ENCODE assay signal across 1 cellular context in the genomic region with DNA sequence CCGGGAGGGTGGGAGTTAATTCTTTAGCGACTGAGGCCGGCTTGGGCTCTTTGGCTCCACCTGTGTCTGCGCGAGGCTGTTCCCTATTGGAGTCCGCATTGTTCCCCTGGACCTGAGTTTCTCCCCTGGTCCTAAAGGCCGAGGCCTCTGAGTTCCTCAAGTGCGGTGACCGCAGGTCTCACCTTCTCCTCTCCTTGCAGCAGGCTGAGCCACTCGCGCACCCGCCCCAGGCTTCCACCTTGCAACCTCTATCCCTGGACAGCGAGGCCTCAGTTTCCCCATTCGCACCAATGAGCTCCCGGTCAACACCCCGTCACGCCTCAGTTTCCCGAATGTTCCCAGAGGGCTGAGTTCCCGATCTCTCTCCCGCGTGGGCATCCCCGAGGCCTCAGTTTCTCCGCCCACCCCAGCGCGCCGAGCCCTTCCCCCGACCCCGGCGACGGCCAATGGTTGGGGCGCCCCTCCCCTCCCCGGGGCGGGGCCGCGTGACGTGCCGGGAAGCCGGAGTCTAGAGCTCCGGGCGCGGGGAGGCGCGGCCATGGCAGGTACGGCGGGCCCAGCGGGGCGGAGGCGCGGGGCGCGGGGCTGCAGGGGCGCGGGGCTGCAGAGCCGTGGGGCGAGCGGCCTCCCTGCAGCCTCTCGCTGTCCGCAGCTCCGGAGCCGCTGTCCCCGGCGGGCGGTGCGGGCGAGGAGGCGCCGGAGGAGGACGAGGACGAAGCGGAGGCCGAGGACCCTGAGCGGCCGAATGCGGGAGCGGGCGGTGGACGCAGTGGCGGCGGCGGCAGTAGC.
TF ChIP-seq lines count a peak whose summit lies in the region.

A gene with protein sequence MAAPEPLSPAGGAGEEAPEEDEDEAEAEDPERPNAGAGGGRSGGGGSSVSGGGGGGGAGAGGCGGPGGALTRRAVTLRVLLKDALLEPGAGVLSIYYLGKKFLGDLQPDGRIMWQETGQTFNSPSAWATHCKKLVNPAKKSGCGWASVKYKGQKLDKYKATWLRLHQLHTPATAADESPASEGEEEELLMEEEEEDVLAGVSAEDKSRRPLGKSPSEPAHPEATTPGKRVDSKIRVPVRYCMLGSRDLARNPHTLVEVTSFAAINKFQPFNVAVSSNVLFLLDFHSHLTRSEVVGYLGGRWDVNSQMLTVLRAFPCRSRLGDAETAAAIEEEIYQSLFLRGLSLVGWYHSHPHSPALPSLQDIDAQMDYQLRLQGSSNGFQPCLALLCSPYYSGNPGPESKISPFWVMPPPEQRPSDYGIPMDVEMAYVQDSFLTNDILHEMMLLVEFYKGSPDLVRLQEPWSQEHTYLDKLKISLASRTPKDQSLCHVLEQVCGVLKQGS (plus strand): TSS at position 507 of the 789 bp plus-strand sequence. CDS start 32 bp downstream, at position 539.

TF ChIP-seq in HepG2, 621 proteins besides CTCF, POLR2A, EP300 and RAD21 (continued from another document):
- TF ChIP-seq, protein P1, sequence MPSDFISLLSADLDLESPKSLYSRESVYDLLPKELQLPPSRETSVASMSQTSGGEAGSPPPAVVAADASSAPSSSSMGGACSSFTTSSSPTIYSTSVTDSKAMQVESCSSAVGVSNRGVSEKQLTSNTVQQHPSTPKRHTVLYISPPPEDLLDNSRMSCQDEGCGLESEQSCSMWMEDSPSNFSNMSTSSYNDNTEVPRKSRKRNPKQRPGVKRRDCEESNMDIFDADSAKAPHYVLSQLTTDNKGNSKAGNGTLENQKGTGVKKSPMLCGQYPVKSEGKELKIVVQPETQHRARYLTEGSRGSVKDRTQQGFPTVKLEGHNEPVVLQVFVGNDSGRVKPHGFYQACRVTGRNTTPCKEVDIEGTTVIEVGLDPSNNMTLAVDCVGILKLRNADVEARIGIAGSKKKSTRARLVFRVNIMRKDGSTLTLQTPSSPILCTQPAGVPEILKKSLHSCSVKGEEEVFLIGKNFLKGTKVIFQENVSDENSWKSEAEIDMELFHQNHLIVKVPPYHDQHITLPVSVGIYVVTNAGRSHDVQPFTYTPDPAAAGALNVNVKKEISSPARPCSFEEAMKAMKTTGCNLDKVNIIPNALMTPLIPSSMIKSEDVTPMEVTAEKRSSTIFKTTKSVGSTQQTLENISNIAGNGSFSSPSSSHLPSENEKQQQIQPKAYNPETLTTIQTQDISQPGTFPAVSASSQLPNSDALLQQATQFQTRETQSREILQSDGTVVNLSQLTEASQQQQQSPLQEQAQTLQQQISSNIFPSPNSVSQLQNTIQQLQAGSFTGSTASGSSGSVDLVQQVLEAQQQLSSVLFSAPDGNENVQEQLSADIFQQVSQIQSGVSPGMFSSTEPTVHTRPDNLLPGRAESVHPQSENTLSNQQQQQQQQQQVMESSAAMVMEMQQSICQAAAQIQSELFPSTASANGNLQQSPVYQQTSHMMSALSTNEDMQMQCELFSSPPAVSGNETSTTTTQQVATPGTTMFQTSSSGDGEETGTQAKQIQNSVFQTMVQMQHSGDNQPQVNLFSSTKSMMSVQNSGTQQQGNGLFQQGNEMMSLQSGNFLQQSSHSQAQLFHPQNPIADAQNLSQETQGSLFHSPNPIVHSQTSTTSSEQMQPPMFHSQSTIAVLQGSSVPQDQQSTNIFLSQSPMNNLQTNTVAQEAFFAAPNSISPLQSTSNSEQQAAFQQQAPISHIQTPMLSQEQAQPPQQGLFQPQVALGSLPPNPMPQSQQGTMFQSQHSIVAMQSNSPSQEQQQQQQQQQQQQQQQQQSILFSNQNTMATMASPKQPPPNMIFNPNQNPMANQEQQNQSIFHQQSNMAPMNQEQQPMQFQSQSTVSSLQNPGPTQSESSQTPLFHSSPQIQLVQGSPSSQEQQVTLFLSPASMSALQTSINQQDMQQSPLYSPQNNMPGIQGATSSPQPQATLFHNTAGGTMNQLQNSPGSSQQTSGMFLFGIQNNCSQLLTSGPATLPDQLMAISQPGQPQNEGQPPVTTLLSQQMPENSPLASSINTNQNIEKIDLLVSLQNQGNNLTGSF (CRISPR knock-in tag; IDR thresholded peaks at IDR 0.05), result 0 out of 2 replicates have a peak, but pooled peaks have one; percentile 32
- TF ChIP-seq, protein P2, sequence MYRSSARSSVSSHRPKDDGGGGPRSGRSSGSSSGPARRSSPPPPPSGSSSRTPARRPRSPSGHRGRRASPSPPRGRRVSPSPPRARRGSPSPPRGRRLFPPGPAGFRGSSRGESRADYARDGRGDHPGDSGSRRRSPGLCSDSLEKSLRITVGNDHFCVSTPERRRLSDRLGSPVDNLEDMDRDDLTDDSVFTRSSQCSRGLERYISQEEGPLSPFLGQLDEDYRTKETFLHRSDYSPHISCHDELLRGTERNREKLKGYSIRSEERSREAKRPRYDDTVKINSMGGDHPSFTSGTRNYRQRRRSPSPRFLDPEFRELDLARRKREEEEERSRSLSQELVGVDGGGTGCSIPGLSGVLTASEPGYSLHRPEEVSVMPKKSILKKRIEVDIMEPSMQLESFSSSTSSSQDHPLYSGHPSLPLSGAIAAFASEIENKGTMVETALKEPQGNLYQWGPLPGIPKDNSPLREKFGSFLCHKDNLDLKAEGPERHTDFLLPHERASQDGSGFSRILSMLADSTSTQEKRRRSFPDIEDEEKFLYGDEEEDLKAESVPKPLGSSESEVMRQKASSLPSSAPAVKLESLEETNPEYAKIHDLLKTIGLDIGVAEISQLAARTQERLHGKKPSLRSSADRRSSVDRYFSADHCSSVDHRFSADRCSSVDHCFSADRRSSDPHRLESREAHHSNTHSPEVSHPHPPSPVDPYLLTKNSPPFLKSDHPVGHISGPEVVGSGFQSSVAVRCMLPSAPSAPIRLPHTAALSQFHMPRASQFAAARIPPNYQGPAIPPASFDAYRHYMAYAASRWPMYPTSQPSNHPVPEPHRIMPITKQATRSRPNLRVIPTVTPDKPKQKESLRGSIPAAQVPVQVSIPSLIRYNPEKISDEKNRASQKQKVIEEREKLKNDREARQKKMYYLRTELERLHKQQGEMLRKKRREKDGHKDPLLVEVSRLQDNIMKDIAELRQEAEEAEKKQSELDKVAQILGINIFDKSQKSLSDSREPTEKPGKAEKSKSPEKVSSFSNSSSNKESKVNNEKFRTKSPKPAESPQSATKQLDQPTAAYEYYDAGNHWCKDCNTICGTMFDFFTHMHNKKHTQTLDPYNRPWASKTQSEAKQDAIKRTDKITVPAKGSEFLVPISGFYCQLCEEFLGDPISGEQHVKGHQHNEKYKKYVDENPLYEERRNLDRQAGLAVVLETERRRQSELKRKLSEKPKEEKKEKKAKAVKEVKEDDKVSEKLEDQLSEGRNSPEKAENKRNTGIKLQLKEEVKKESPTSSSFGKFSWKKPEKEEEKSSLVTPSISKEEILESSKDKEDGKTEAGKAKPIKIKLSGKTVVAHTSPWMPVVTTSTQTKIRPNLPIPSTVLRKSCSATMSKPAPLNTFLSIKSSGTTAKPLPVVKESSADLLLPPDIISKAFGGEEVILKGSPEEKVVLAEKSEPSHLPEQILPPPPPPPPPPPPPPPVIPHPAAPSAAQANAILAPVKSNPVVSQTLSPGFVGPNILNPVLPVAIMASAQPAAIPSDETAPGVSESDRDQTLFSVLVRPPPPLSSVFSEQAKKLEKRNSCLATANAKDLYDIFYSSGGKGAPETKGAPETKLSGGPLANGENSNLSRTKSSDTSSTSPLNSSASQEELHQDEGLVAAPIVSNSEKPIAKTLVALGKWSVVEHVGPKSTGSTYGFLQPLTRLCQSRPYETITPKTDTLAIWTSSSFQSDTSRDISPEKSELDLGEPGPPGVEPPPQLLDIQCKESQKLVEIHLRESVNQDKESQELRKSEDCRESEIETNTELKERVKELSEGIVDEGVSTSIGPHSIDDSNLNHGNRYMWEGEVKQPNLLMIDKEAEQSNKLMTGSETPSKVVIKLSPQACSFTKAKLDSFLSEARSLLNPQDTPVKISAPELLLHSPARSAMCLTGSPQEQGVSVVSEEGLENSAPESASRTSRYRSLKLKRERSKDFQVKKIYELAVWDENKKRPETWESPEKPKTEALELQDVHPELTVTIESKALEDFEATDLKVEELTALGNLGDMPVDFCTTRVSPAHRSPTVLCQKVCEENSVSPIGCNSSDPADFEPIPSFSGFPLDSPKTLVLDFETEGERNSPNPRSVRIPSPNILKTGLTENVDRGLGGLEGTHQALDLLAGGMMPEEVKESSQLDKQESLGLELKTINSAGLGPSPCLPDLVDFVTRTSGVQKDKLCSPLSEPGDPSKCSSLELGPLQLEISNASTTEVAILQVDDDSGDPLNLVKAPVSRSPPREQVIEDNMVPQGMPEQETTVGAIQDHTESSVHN (CRISPR knock-in tag; IDR thresholded peaks at IDR 0.05), result no peak
